37 cellular contexts compared by ENCODE assay signal in the genomic region with DNA sequence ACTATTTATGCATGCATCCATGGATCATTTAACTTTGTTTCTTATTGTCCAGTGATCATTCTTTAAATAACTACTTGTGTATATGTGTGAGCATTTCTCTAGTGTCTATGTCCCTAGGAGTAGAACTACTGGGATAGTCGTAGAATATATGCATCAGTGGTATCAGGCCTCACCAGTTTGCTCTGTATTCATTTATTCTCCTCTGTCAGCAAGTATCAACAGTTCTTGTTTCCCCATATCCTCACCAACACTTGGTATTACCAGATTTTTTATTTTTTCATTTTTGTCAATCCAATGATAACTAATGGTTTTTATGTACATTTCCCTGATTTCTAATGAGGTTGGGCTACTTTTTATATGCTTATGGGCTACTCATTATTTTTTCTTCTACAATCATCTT.
"Had no signal": no experiment of that assay in that cellular context is flagged by ENCODE, and none has a peak within 500 bp of the region (broad histone marks: within the 10 kb centered on the region; RNA-seq: fewer than 3 reads in every experiment).

No MANE protein-coding gene starts in this region.

- H3K4me1 Mint-ChIP-seq: activated CD4-positive, alpha-beta memory T cell treated with anti-CD3 and anti-CD28 coated beads, Interleukin-2, amount 10 ng/mL, durations not matched to agents 7 days and 5 days; activated CD4-positive, alpha-beta T cell treated with anti-CD3 and anti-CD28 coated beads, Interleukin-2, amount 10 ng/mL, durations not matched to agents 7 days and 5 days; activated naive CD4-positive, alpha-beta T cell treated with anti-CD3 and anti-CD28 coated beads, Interleukin-2, amount 10 ng/mL, durations not matched to agents 7 days and 5 days had no signal

- H3K27ac ChIP-seq: ascending aorta, cardiac muscle cell, WERI-Rb-1 had no signal

- ATAC-seq: activated CD4-positive, alpha-beta T cell treated with anti-CD3 and anti-CD28 coated beads for 36 hours; activated CD4-positive, CD25-positive, alpha-beta regulatory T cell treated with anti-CD3 and anti-CD28 coated beads, Interleukin-2, amount 50 U/mL, for 24 hours; activated CD8-positive, alpha-beta memory T cell treated with anti-CD3 and anti-CD28 coated beads, Interleukin-2, amount 10 ng/mL, durations not matched to agents 7 days and 5 days; activated CD8-positive, alpha-beta T cell treated with anti-CD3 and anti-CD28 coated beads, Interleukin-2, amount 10 ng/mL, durations not matched to agents 7 days and 5 days; activated naive CD8-positive, alpha-beta T cell treated with anti-CD3 and anti-CD28 coated beads, Interleukin-2, amount 50 U/mL, for 24 hours; WTC11 had no signal

- DNase-seq: activated CD4-positive, alpha-beta memory T cell treated with anti-CD3 and anti-CD28 coated beads, Interleukin-2, amount 10 ng/mL, durations not matched to agents 7 days and 5 days; activated CD4-positive, alpha-beta T cell treated with anti-CD3 and anti-CD28 coated beads for 1 hour; activated CD4-positive, alpha-beta T cell treated with anti-CD3 and anti-CD28 coated beads for 36 hours; activated CD4-positive, alpha-beta T cell treated with anti-CD3 and anti-CD28 coated beads for 48 hours; activated CD4-positive, alpha-beta T cell treated with anti-CD3 and anti-CD28 coated beads, Interleukin-2, amount 10 ng/mL, durations not matched to agents 7 days and 5 days; activated CD4-positive, alpha-beta T cell treated with anti-CD3 and anti-CD28 coated beads, Interleukin-2, amount 50 U/mL, for 48 hours; activated CD4-positive, CD25-positive, alpha-beta regulatory T cell; activated CD8-positive, alpha-beta memory T cell treated with anti-CD3 and anti-CD28 coated beads for 24 hours; activated CD8-positive, alpha-beta memory T cell treated with anti-CD3 and anti-CD28 coated beads, Interleukin-2, amount 10 ng/mL, durations not matched to agents 7 days and 5 days; activated CD8-positive, alpha-beta memory T cell treated with anti-CD3 and anti-CD28 coated beads, Interleukin-2, amount 50 U/mL, for 48 hours; activated CD8-positive, alpha-beta T cell treated with anti-CD3 and anti-CD28 coated beads, Interleukin-2, amount 10 ng/mL, durations not matched to agents 7 days and 5 days; activated effector memory CD4-positive, alpha-beta T cell treated with Interleukin-2 at 50 U/mL for 16 hours; activated gamma-delta T cell; activated naive CD4-positive, alpha-beta T cell treated with anti-CD3 and anti-CD28 coated beads, Interleukin-2, amount 10 ng/mL, durations not matched to agents 7 days and 5 days; activated naive CD4-positive, alpha-beta T cell treated with Interleukin-2 at 50 U/mL for 16 hours; activated naive CD8-positive, alpha-beta T cell treated with anti-CD3 and anti-CD28 coated beads, Interleukin-2, amount 10 ng/mL, durations not matched to agents 7 days and 5 days; activated naive CD8-positive, alpha-beta T cell treated with anti-CD3 and anti-CD28 coated beads, Interleukin-2, amount 50 U/mL, for 24 hours; activated T-cell treated with anti-CD3 and anti-CD28 coated beads, Interleukin-2, amount 50 U/mL, for 24 hours; amygdala; anterior cingulate cortex; caudate nucleus; cerebellar nuclear complex; T-helper 1 cell; T-helper 2 cell; T-helper 9 cell; WERI-Rb-1 had no signal

- H3K4me3 Mint-ChIP-seq: activated CD4-positive, alpha-beta memory T cell treated with anti-CD3 and anti-CD28 coated beads, Interleukin-2, amount 10 ng/mL, durations not matched to agents 7 days and 5 days; activated CD4-positive, alpha-beta T cell treated with anti-CD3 and anti-CD28 coated beads for 36 hours; activated CD4-positive, alpha-beta T cell treated with anti-CD3 and anti-CD28 coated beads, Interleukin-2, amount 10 ng/mL, durations not matched to agents 7 days and 5 days; activated CD8-positive, alpha-beta memory T cell treated with anti-CD3 and anti-CD28 coated beads, Interleukin-2, amount 10 ng/mL, durations not matched to agents 7 days and 5 days; activated CD8-positive, alpha-beta T cell treated with anti-CD3 and anti-CD28 coated beads, Interleukin-2, amount 10 ng/mL, durations not matched to agents 7 days and 5 days; activated naive CD4-positive, alpha-beta T cell treated with anti-CD3 and anti-CD28 coated beads, Interleukin-2, amount 10 ng/mL, durations not matched to agents 7 days and 5 days; activated naive CD4-positive, alpha-beta T cell treated with anti-CD3 and anti-CD28 coated beads, Interleukin-2, amount 50 U/mL, for 24 hours; activated naive CD8-positive, alpha-beta T cell; activated naive CD8-positive, alpha-beta T cell treated with anti-CD3 and anti-CD28 coated beads, Interleukin-2, amount 10 ng/mL, durations not matched to agents 7 days and 5 days; activated naive CD8-positive, alpha-beta T cell treated with anti-CD3 and anti-CD28 coated beads, Interleukin-2, amount 50 U/mL, for 24 hours; activated T-cell treated with anti-CD3 and anti-CD28 coated beads, Interleukin-2, amount 50 U/mL, for 24 hours; brain; central memory CD8-positive, alpha-beta T cell; T-helper 1 cell treated with Interleukin-12 subunit alpha and Interleukin-12 subunit beta and Interleukin-4 antibody, amounts not matched to agents 30 μg/mL and 1 μg/mL, for 36 hours; T-helper 2 cell treated with Interferon-gamma antibody and Interleukin-4, amounts not matched to agents 5 μg/mL and 100 μg/mL, for 36 hours; WTC11 had no signal

- H3K27me3 Mint-ChIP-seq: activated CD4-positive, alpha-beta memory T cell treated with anti-CD3 and anti-CD28 coated beads, Interleukin-2, amount 10 ng/mL, durations not matched to agents 7 days and 5 days; activated CD4-positive, alpha-beta T cell treated with anti-CD3 and anti-CD28 coated beads for 36 hours; activated CD4-positive, alpha-beta T cell treated with anti-CD3 and anti-CD28 coated beads, Interleukin-2, amount 10 ng/mL, durations not matched to agents 7 days and 5 days; activated CD8-positive, alpha-beta memory T cell treated with anti-CD3 and anti-CD28 coated beads, Interleukin-2, amount 10 ng/mL, durations not matched to agents 7 days and 5 days; activated naive CD4-positive, alpha-beta T cell treated with anti-CD3 and anti-CD28 coated beads, Interleukin-2, amount 10 ng/mL, durations not matched to agents 7 days and 5 days; activated naive CD4-positive, alpha-beta T cell treated with anti-CD3 and anti-CD28 coated beads, Interleukin-2, amount 50 U/mL, for 24 hours; activated naive CD8-positive, alpha-beta T cell; activated naive CD8-positive, alpha-beta T cell treated with anti-CD3 and anti-CD28 coated beads, Interleukin-2, amount 10 ng/mL, durations not matched to agents 7 days and 5 days; activated naive CD8-positive, alpha-beta T cell treated with anti-CD3 and anti-CD28 coated beads, Interleukin-2, amount 50 U/mL, for 24 hours; activated T-cell treated with anti-CD3 and anti-CD28 coated beads, Interleukin-2, amount 50 U/mL, for 24 hours; brain; central memory CD8-positive, alpha-beta T cell had no signal

- H3K27ac Mint-ChIP-seq: activated CD4-positive, alpha-beta memory T cell treated with anti-CD3 and anti-CD28 coated beads, Interleukin-2, amount 10 ng/mL, durations not matched to agents 7 days and 5 days; activated CD4-positive, alpha-beta T cell treated with anti-CD3 and anti-CD28 coated beads for 36 hours; activated CD4-positive, alpha-beta T cell treated with anti-CD3 and anti-CD28 coated beads, Interleukin-2, amount 10 ng/mL, durations not matched to agents 7 days and 5 days; activated CD8-positive, alpha-beta memory T cell treated with anti-CD3 and anti-CD28 coated beads, Interleukin-2, amount 10 ng/mL, durations not matched to agents 7 days and 5 days; activated CD8-positive, alpha-beta T cell treated with anti-CD3 and anti-CD28 coated beads, Interleukin-2, amount 10 ng/mL, durations not matched to agents 7 days and 5 days; activated naive CD4-positive, alpha-beta T cell treated with anti-CD3 and anti-CD28 coated beads, Interleukin-2, amount 10 ng/mL, durations not matched to agents 7 days and 5 days; activated naive CD4-positive, alpha-beta T cell treated with anti-CD3 and anti-CD28 coated beads, Interleukin-2, amount 50 U/mL, for 24 hours; activated naive CD8-positive, alpha-beta T cell; activated naive CD8-positive, alpha-beta T cell treated with anti-CD3 and anti-CD28 coated beads, Interleukin-2, amount 10 ng/mL, durations not matched to agents 7 days and 5 days; activated naive CD8-positive, alpha-beta T cell treated with anti-CD3 and anti-CD28 coated beads, Interleukin-2, amount 50 U/mL, for 24 hours; activated T-cell treated with anti-CD3 and anti-CD28 coated beads, Interleukin-2, amount 50 U/mL, for 24 hours; activated T-helper 2 cell treated with anti-CD3 and anti-CD28 coated beads, Interferon-gamma antibody, Interleukin-2, Interleukin-4, amounts not matched to agents 10 μg/mL and 5 μg/mL and 100 μg/mL, durations not matched to agents 14 hours and 24 hours and 36 hours; brain; T-helper 1 cell treated with Interleukin-12 subunit alpha and Interleukin-12 subunit beta and Interleukin-4 antibody, amounts not matched to agents 30 μg/mL and 1 μg/mL, for 36 hours; T-helper 2 cell treated with Interferon-gamma antibody and Interleukin-4, amounts not matched to agents 5 μg/mL and 100 μg/mL, for 36 hours; WTC11 had no signal
